In the genomic region with DNA sequence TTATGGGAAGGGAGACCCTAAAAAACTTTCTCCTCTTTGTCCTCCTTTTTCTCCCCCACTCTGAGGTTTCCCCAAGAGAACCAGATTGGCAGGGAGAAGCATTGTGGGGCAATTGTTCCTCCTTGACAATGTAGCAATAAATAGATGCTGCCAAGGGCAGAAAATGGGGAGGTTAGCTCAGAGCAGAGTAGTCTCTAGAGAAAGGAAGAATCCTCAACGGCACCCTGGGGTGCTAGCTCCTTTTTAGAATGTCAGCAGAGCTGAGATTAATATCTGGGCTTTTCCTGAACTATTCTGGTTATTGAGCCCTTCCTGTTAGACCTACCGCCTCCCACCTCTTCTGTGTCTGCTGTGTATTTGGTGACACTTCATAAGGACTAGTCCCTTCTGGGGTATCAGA, we compare ENCODE assay signal across 1 cellular context.
TF ChIP-seq lines count a peak whose summit lies in the region.

No MANE protein-coding gene starts in this region.

TF ChIP-seq in HepG2, 621 proteins besides CTCF, POLR2A, EP300 and RAD21:
- TF ChIP-seq TCF7L2 (IDR thresholded peaks at IDR 0.05; ENCODE audit: low read depth, low read length) (no peak), FIP1L1 (IDR thresholded peaks at IDR 0.05; ENCODE audit: borderline replicate concordance, insufficient read depth, low read depth, low read length) (no peak), MTF1 (CRISPR knock-in tag; IDR thresholded peaks at IDR 0.05) (no peak), U2AF1 (optimal IDR thresholded peaks at IDR 0.05; ENCODE audit: low read depth, low read length) (no peak), RBAK (CRISPR knock-in tag; IDR thresholded peaks at IDR 0.05) (no peak), ZNF879 (CRISPR knock-in tag; IDR thresholded peaks at IDR 0.05) (no peak), ZBTB3 (CRISPR knock-in tag; IDR thresholded peaks at IDR 0.05; ENCODE audit: borderline replicate concordance, low read depth) (no peak), DNMT3B (CRISPR knock-in tag; conservative IDR thresholded peaks at IDR 0.05) (no peak), IRX3 (CRISPR knock-in tag; IDR thresholded peaks at IDR 0.05; ENCODE audit: borderline replicate concordance, low read depth) (no peak), NR2F2 (IDR thresholded peaks at IDR 0.05; ENCODE audit: borderline replicate concordance, low read depth) (no peak), MED8 (CRISPR knock-in tag; IDR thresholded peaks at IDR 0.05; ENCODE audit: insufficient replicate concordance) (no peak), JARID2 (CRISPR knock-in tag; IDR thresholded peaks at IDR 0.05; ENCODE audit: insufficient replicate concordance) (no peak), ETV5 (CRISPR knock-in tag; IDR thresholded peaks at IDR 0.05; ENCODE audit: borderline replicate concordance) (no peak), MED1 (CRISPR knock-in tag; IDR thresholded peaks at IDR 0.05) (no peak)
- TF ChIP-seq, protein P1, sequence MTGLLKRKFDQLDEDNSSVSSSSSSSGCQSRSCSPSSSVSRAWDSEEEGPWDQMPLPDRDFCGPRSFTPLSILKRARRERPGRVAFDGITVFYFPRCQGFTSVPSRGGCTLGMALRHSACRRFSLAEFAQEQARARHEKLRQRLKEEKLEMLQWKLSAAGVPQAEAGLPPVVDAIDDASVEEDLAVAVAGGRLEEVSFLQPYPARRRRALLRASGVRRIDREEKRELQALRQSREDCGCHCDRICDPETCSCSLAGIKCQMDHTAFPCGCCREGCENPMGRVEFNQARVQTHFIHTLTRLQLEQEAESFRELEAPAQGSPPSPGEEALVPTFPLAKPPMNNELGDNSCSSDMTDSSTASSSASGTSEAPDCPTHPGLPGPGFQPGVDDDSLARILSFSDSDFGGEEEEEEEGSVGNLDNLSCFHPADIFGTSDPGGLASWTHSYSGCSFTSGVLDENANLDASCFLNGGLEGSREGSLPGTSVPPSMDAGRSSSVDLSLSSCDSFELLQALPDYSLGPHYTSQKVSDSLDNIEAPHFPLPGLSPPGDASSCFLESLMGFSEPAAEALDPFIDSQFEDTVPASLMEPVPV (CRISPR knock-in tag; IDR thresholded peaks at IDR 0.05): no peak
- TF ChIP-seq, protein P2, sequence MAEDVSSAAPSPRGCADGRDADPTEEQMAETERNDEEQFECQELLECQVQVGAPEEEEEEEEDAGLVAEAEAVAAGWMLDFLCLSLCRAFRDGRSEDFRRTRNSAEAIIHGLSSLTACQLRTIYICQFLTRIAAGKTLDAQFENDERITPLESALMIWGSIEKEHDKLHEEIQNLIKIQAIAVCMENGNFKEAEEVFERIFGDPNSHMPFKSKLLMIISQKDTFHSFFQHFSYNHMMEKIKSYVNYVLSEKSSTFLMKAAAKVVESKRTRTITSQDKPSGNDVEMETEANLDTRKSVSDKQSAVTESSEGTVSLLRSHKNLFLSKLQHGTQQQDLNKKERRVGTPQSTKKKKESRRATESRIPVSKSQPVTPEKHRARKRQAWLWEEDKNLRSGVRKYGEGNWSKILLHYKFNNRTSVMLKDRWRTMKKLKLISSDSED (CRISPR knock-in tag; IDR thresholded peaks at IDR 0.05): no peak
- TF ChIP-seq, protein P3, sequence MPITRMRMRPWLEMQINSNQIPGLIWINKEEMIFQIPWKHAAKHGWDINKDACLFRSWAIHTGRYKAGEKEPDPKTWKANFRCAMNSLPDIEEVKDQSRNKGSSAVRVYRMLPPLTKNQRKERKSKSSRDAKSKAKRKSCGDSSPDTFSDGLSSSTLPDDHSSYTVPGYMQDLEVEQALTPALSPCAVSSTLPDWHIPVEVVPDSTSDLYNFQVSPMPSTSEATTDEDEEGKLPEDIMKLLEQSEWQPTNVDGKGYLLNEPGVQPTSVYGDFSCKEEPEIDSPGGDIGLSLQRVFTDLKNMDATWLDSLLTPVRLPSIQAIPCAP (CRISPR knock-in tag; IDR thresholded peaks at IDR 0.05; ENCODE audit: low read depth): no peak
- TF ChIP-seq, protein P4, sequence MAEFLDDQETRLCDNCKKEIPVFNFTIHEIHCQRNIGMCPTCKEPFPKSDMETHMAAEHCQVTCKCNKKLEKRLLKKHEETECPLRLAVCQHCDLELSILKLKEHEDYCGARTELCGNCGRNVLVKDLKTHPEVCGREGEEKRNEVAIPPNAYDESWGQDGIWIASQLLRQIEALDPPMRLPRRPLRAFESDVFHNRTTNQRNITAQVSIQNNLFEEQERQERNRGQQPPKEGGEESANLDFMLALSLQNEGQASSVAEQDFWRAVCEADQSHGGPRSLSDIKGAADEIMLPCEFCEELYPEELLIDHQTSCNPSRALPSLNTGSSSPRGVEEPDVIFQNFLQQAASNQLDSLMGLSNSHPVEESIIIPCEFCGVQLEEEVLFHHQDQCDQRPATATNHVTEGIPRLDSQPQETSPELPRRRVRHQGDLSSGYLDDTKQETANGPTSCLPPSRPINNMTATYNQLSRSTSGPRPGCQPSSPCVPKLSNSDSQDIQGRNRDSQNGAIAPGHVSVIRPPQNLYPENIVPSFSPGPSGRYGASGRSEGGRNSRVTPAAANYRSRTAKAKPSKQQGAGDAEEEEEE (CRISPR knock-in tag; IDR thresholded peaks at IDR 0.05; ENCODE audit: borderline replicate concordance): no peak
- TF ChIP-seq, protein P5, sequence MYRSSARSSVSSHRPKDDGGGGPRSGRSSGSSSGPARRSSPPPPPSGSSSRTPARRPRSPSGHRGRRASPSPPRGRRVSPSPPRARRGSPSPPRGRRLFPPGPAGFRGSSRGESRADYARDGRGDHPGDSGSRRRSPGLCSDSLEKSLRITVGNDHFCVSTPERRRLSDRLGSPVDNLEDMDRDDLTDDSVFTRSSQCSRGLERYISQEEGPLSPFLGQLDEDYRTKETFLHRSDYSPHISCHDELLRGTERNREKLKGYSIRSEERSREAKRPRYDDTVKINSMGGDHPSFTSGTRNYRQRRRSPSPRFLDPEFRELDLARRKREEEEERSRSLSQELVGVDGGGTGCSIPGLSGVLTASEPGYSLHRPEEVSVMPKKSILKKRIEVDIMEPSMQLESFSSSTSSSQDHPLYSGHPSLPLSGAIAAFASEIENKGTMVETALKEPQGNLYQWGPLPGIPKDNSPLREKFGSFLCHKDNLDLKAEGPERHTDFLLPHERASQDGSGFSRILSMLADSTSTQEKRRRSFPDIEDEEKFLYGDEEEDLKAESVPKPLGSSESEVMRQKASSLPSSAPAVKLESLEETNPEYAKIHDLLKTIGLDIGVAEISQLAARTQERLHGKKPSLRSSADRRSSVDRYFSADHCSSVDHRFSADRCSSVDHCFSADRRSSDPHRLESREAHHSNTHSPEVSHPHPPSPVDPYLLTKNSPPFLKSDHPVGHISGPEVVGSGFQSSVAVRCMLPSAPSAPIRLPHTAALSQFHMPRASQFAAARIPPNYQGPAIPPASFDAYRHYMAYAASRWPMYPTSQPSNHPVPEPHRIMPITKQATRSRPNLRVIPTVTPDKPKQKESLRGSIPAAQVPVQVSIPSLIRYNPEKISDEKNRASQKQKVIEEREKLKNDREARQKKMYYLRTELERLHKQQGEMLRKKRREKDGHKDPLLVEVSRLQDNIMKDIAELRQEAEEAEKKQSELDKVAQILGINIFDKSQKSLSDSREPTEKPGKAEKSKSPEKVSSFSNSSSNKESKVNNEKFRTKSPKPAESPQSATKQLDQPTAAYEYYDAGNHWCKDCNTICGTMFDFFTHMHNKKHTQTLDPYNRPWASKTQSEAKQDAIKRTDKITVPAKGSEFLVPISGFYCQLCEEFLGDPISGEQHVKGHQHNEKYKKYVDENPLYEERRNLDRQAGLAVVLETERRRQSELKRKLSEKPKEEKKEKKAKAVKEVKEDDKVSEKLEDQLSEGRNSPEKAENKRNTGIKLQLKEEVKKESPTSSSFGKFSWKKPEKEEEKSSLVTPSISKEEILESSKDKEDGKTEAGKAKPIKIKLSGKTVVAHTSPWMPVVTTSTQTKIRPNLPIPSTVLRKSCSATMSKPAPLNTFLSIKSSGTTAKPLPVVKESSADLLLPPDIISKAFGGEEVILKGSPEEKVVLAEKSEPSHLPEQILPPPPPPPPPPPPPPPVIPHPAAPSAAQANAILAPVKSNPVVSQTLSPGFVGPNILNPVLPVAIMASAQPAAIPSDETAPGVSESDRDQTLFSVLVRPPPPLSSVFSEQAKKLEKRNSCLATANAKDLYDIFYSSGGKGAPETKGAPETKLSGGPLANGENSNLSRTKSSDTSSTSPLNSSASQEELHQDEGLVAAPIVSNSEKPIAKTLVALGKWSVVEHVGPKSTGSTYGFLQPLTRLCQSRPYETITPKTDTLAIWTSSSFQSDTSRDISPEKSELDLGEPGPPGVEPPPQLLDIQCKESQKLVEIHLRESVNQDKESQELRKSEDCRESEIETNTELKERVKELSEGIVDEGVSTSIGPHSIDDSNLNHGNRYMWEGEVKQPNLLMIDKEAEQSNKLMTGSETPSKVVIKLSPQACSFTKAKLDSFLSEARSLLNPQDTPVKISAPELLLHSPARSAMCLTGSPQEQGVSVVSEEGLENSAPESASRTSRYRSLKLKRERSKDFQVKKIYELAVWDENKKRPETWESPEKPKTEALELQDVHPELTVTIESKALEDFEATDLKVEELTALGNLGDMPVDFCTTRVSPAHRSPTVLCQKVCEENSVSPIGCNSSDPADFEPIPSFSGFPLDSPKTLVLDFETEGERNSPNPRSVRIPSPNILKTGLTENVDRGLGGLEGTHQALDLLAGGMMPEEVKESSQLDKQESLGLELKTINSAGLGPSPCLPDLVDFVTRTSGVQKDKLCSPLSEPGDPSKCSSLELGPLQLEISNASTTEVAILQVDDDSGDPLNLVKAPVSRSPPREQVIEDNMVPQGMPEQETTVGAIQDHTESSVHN (CRISPR knock-in tag; IDR thresholded peaks at IDR 0.05): no peak
